1 cellular context compared by ENCODE assay signal in genomic region chr10:122344741-122345258, GRCh38.
A peak's percentile ranks its signal among the peaks of the same experiment; 100 is the strongest.
TF ChIP-seq lines count a peak whose summit lies in the region.

No MANE protein-coding gene starts in this region.

TF ChIP-seq in HepG2, 621 proteins besides CTCF, POLR2A, EP300 and RAD21 (continued from another document and continues in another):
- TF ChIP-seq PCBP2 (optimal IDR thresholded peaks at IDR 0.05; ENCODE audit: low read depth, low read length, poor library complexity, severe bottlenecking), result no peak
- peak; percentile 69 for TF ChIP-seq THAP11 (CRISPR knock-in tag; IDR thresholded peaks at IDR 0.05)
- no peak for TF ChIP-seq AHR (CRISPR knock-in tag; IDR thresholded peaks at IDR 0.05)
- TF ChIP-seq REST (IDR thresholded peaks at IDR 0.05; ENCODE audit: borderline replicate concordance in 1 of 2, low read depth in 1 of 2, low read length in 2 of 2), result no peak
- TF ChIP-seq DBP (CRISPR knock-in tag; IDR thresholded peaks at IDR 0.05; ENCODE audit: not compliant biosample characterization), result no peak
- TF ChIP-seq ZNF556 (CRISPR knock-in tag; IDR thresholded peaks at IDR 0.05; ENCODE audit: borderline replicate concordance), result no peak
- peak; percentile 46; the same call in 1 of the 2 replicates for TF ChIP-seq ARID4A (CRISPR knock-in tag; IDR thresholded peaks at IDR 0.05; ENCODE audit: borderline replicate concordance)
- no peak for TF ChIP-seq IRF1 (CRISPR knock-in tag; IDR thresholded peaks at IDR 0.05; ENCODE audit: low read depth)
- TF ChIP-seq PRPF4 (IDR thresholded peaks at IDR 0.05; ENCODE audit: low read depth, low read length, poor library complexity, severe bottlenecking), result no peak
- peak; percentile 34; the same call in 1 of the 2 replicates for TF ChIP-seq GABPB1 (CRISPR knock-in tag; IDR thresholded peaks at IDR 0.05)
- no peak for TF ChIP-seq HDAC6 (IDR thresholded peaks at IDR 0.05; ENCODE audit: low read depth, low read length)
- TF ChIP-seq SP5 (CRISPR knock-in tag; IDR thresholded peaks at IDR 0.05; ENCODE audit: borderline replicate concordance, low read depth), result no peak
- TF ChIP-seq KDM3A (CRISPR knock-in tag; IDR thresholded peaks at IDR 0.05; ENCODE audit: low read depth), result no peak
- TF ChIP-seq ZNF710 (CRISPR knock-in tag; IDR thresholded peaks at IDR 0.05; ENCODE audit: borderline replicate concordance), result no peak
- no peak; the same call in 1 of the 2 replicates for TF ChIP-seq ZNF335 (CRISPR knock-in tag; IDR thresholded peaks at IDR 0.05)
- no peak for TF ChIP-seq NFKBIZ (CRISPR knock-in tag; IDR thresholded peaks at IDR 0.05)
- TF ChIP-seq ZNF580 (CRISPR knock-in tag; IDR thresholded peaks at IDR 0.05; ENCODE audit: borderline replicate concordance, low read depth), result no peak
- TF ChIP-seq RFX5 (IDR thresholded peaks at IDR 0.05; ENCODE audit: low read depth, low read length), result no peak
- no peak for TF ChIP-seq ZNF121 (CRISPR knock-in tag; IDR thresholded peaks at IDR 0.05)
- no peak for TF ChIP-seq PBX2 (CRISPR knock-in tag; IDR thresholded peaks at IDR 0.05)
- no peak for TF ChIP-seq ZNF780A (CRISPR knock-in tag; IDR thresholded peaks at IDR 0.05)
- TF ChIP-seq ZNF296 (CRISPR knock-in tag; conservative IDR thresholded peaks at IDR 0.05), result no peak
- TF ChIP-seq NFYC (CRISPR knock-in tag; IDR thresholded peaks at IDR 0.05), result no peak
- TF ChIP-seq PAWR (CRISPR knock-in tag; IDR thresholded peaks at IDR 0.05; ENCODE audit: borderline replicate concordance), result no peak
- TF ChIP-seq HNRNPK (IDR thresholded peaks at IDR 0.05; ENCODE audit: low read depth, low read length, poor library complexity, severe bottlenecking), result no peak
- no peak for TF ChIP-seq MBD4 (IDR thresholded peaks at IDR 0.05; ENCODE audit: borderline replicate concordance, low read length)
- TF ChIP-seq AGO2 (optimal IDR thresholded peaks at IDR 0.05; ENCODE audit: low read depth, low read length), result no peak
- TF ChIP-seq FOXC1 (CRISPR knock-in tag; IDR thresholded peaks at IDR 0.05; ENCODE audit: borderline replicate concordance), result no peak
- peak; percentile 64; the same call in 1 of the 2 replicates for TF ChIP-seq MAX (IDR thresholded peaks at IDR 0.05)
- no peak for TF ChIP-seq KDM5B (CRISPR knock-in tag; IDR thresholded peaks at IDR 0.05; ENCODE audit: borderline replicate concordance)
- no peak for TF ChIP-seq PTBP1 (IDR thresholded peaks at IDR 0.05; ENCODE audit: low read depth, low read length, poor library complexity, severe bottlenecking)
- TF ChIP-seq KAT8 (CRISPR knock-in tag; IDR thresholded peaks at IDR 0.05), result peak; percentile 69
- no peak for TF ChIP-seq ZNF333 (CRISPR knock-in tag; IDR thresholded peaks at IDR 0.05; ENCODE audit: borderline replicate concordance)
- no peak for TF ChIP-seq HOXA7 (CRISPR knock-in tag; IDR thresholded peaks at IDR 0.05)
- TF ChIP-seq SOX13 (IDR thresholded peaks at IDR 0.05), result peak; percentile 48; the same call in 1 of the 2 replicates
- TF ChIP-seq SOX13 (CRISPR knock-in tag; conservative IDR thresholded peaks at IDR 0.05 in 1 of 2, IDR thresholded peaks at IDR 0.05 in 1 of 2), result peak in 1 of 2 experiments; percentile 62; a peak in 1 of 4 replicates
- no peak for TF ChIP-seq ZNF773 (CRISPR knock-in tag; IDR thresholded peaks at IDR 0.05; ENCODE audit: borderline replicate concordance)
- TF ChIP-seq ZSCAN22 (CRISPR knock-in tag; IDR thresholded peaks at IDR 0.05), result no peak
- no peak for TF ChIP-seq ZXDC (CRISPR knock-in tag; IDR thresholded peaks at IDR 0.05)
- no peak for TF ChIP-seq MAFF (IDR thresholded peaks at IDR 0.05; ENCODE audit: low read depth, low read length)
- TF ChIP-seq GABPA (IDR thresholded peaks at IDR 0.05; ENCODE audit: low read depth, low read length), result no peak
- TF ChIP-seq GABPA (CRISPR knock-in tag; IDR thresholded peaks at IDR 0.05; ENCODE audit: low read depth), result no peak
